Comparison of ENCODE assay signal across 8 cellular contexts in genomic region chr2:112542974-112543760, GRCh38. TPM values are rescaled to one million over a fixed set of nuclear protein-coding genes. Genes with fewer than 3 reads are reported as not detected.
A peak's percentile ranks its signal among the peaks of the same experiment; 100 is the strongest.
DNase-seq lines count a peak whose midpoint lies in the region; ATAC-seq and TF ChIP-seq lines count a peak whose summit lies in the region.

No MANE protein-coding gene starts in this region.

- peaks cover 0 to 16% (median 5%) of the 10 kb centered on the region in 5 donors for H3K36me3 Mint-ChIP-seq in naive thymus-derived CD4-positive, alpha-beta T cell

- peaks cover 12 to 25% (median 19%) of the 10 kb centered on the region in 7 donors for H3K4me1 Mint-ChIP-seq in naive thymus-derived CD4-positive, alpha-beta T cell

- TF ChIP-seq CTCF in AG04450 (IDR thresholded peaks at IDR 0.05; ENCODE audit: low read depth, low read length) (no peak), GM13977 (IDR thresholded peaks at IDR 0.05; ENCODE audit: extremely low read depth, insufficient read depth, missing control alignments) (no peak), coronary artery (IDR thresholded peaks at IDR 0.05) (no peak)

- CTCF ChIA-PET in AG04450 (lab: Charles Lee): interaction anchor here (1.2 kb wide), 1 partner anchor 9 kb away, joined by 4 read pairs; no protein-coding TSS in a partner anchor
- CTCF ChIA-PET in naive thymus-derived CD4-positive, alpha-beta T cell (lab: Charles Lee): interaction anchor here (0.5 to 1.1 kb wide), 2 partner anchors 84 to 94 kb away, joined by 3 to 4 read pairs; no protein-coding TSS in a partner anchor

- H3K36me3 ChIP-seq in naive thymus-derived CD4-positive, alpha-beta T cell (ENCODE audit: control insufficient read depth in 2 of 3, insufficient read depth in 3 of 3, low read length in 3 of 3): peaks cover 0 to 23% (median 8%) of the 10 kb centered on the region in 3 experiments

- no peak overlapping the region for H3K27ac ChIP-seq in AG04450 (ENCODE audit: low read depth, low read length)
- no peak overlapping the region for H3K27ac ChIP-seq in coronary artery
- H3K27ac ChIP-seq in naive thymus-derived CD4-positive, alpha-beta T cell (ENCODE audit: low read depth, low read length): peak overlapping the region; percentile 89

- no peak for ATAC-seq in naive thymus-derived CD4-positive, alpha-beta T cell

- H3K27ac Mint-ChIP-seq in naive thymus-derived CD4-positive, alpha-beta T cell: no peak overlapping the region

- H3K4me3 Mint-ChIP-seq in naive thymus-derived CD4-positive, alpha-beta T cell: no peak overlapping the region

- H3K27me3 ChIP-seq in AG04450 (ENCODE audit: control insufficient read depth, insufficient read depth, low read length): no peaks in the 10 kb centered on the region
- H3K27me3 ChIP-seq in naive thymus-derived CD4-positive, alpha-beta T cell (ENCODE audit: control insufficient read depth in 2 of 2, insufficient read depth in 2 of 2, low read length in 2 of 2): no peaks in the 10 kb centered on the region

- POLR2A ChIA-PET in AG04450 (lab: Yijun Ruan, JAX): no interaction called here
- POLR2A ChIA-PET in naive thymus-derived CD4-positive, alpha-beta T cell (lab: Charles Lee): interaction anchor here (0.6 kb wide), 2 partner anchors 27 to 41 kb away, joined by 3 to 4 read pairs; partner anchors contain the start of gene CHCHD5

- DNase-seq in AG04450 (ENCODE audit: low read depth, low spot score): no peak
- peak; percentile 20 for DNase-seq in GM13977 (ENCODE audit: low spot score)
- peak; percentile 20 for DNase-seq in NCI-H69 (lab: John Stamatoyannopoulos, UW)
- DNase-seq in coronary artery (ENCODE audit: low spot score): no peak
- DNase-seq in naive thymus-derived CD4-positive, alpha-beta T cell: no peak
- DNase-seq in posterior vena cava (ENCODE audit: low spot score): no peak
- no peak for DNase-seq in NCI-H510A treated with DMSO at 0.1 percent for 48 hours (lab: John Stamatoyannopoulos, UW)
- DNase-seq in globus pallidus (ENCODE audit: low spot score): no peak

- H3K4me1 ChIP-seq in naive thymus-derived CD4-positive, alpha-beta T cell (ENCODE audit: control insufficient read depth in 2 of 2, insufficient read depth in 2 of 2, low read length in 2 of 2): peaks cover 14 to 15% of the 10 kb centered on the region in 2 donors

- in situ Hi-C loops in GM13977 (cut with MboI; ENCODE audit: low pct_unique_long_range_greater_than_20kb, low sequenced_read_pairs, unreplicated experiment): no loop called here

- peaks cover 0 to 4% (median 0%) of the 10 kb centered on the region in 11 donors for H3K9me3 Mint-ChIP-seq in naive thymus-derived CD4-positive, alpha-beta T cell

- peak overlapping the region; percentile 96 for H3K4me3 ChIP-seq in AG04450 (ENCODE audit: low read depth, low read length)
- H3K4me3 ChIP-seq in coronary artery: peak overlapping the region; percentile 83
- H3K4me3 ChIP-seq in naive thymus-derived CD4-positive, alpha-beta T cell (ENCODE audit: low read length): peak overlapping the region; percentile 95

- intact Hi-C loops in naive thymus-derived CD4-positive, alpha-beta T cell (cut with micrococcal nuclease): loop anchor here (1.0 to 5.0 kb wide), 11 partner anchors 41 to 659 kb away; partner anchors contain the start of genes CHCHD5 (in 2 of the 2), SLC20A1 (in 2 of the 2), TMEM87B (in 2 of the 2) and ANAPC1 (in 1 of the 2)
- intact Hi-C loops in posterior vena cava (cut with DNase I): no loop called here

- H3K9me3 ChIP-seq in AG04450 (ENCODE audit: control insufficient read depth, insufficient read depth, low read length): no peaks in the 10 kb centered on the region
- H3K9me3 ChIP-seq in naive thymus-derived CD4-positive, alpha-beta T cell (ENCODE audit: control insufficient read depth in 2 of 3, low read length in 3 of 3): no peaks in the 10 kb centered on the region

- H3K27me3 Mint-ChIP-seq in naive thymus-derived CD4-positive, alpha-beta T cell: no peaks in the 10 kb centered on the region

RNA-seq across cellular contexts. Expression of gene POLR1B, which starts 0.9 kb away (rescaled TPM):
- polyA plus RNA-seq in AG04450 (2011; rRNA removed): 11.3 and 12.4 TPM in 2 replicates
- polyA minus RNA-seq in AG04450 (2011; rRNA and poly(A)+ RNA removed): 24.5 and 33.0 TPM in 2 replicates
- 10 to 100 TPM; 10.1 to 41.8 (median 25.2) TPM for total RNA-seq in naive thymus-derived CD4-positive, alpha-beta T cell
- 10 to 100 TPM; 17.2 to 26.1 TPM for polyA plus RNA-seq in naive thymus-derived CD4-positive, alpha-beta T cell
- total RNA-seq in posterior vena cava: 10 to 100 TPM; 11.4 to 12.8 TPM

RNA-seq across cellular contexts. Expression of gene CHCHD5, which starts 41.2 kb away (rescaled TPM):
- polyA plus RNA-seq in AG04450 (2011; rRNA removed): 8.9 and 15.2 TPM in 2 replicates
- polyA minus RNA-seq in AG04450 (2011; rRNA and poly(A)+ RNA removed): 8.3 and 13.9 TPM in 2 replicates
- total RNA-seq in naive thymus-derived CD4-positive, alpha-beta T cell: 10 to 100 TPM; 17.4 to 31.9 (median 21.1) TPM
- 10 to 100 TPM; 35.3 to 67.3 TPM for polyA plus RNA-seq in naive thymus-derived CD4-positive, alpha-beta T cell
- total RNA-seq in posterior vena cava: 10 to 100 TPM; 12.7 to 23.8 TPM

Comparison
In these comparisons a context has a peak if more than half of its experiments do, and no peak if none do; other contexts are left out.
1. DNase-seq: peak in GM13977 (single experiment) and NCI-H69 (single experiment); none in AG04450 (single experiment), coronary artery (single experiment), naive thymus-derived CD4-positive, alpha-beta T cell (0 of 9), posterior vena cava (single experiment), NCI-H510A treated with DMSO at 0.1 percent for 48 hours (single experiment) and globus pallidus (single experiment).
2. intact Hi-C loops: an anchor here in naive thymus-derived CD4-positive, alpha-beta T cell (1.0 to 5.0 kb wide); none called in posterior vena cava.
3. Peak in every context shown above with its lines, with median percentiles within 50 percentile points of each other: H3K4me3 ChIP-seq.